In genomic region chr15:62066663-62067447, GRCh38 we compare ENCODE assay signal across 1 cellular context.
TF ChIP-seq lines count a peak whose summit lies in the region.

A gene with protein sequence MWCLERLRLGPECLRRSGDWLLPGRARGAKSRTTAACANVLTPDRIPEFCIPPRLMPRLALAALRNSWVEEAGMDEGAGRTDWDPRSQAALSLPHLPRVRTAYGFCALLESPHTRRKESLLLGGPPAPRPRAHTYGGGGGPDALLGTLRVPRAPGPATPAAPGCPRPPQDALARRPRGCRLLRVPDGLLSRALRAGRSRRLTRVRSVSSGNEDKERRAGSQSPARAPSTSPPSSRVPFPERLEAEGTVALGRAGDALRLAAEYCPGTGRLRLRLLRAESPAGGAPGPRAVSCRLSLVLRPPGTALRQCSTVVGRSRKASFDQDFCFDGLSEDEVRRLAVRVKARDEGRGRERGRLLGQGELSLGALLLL (plus strand): TSS chr15:62066977. CDS start chr15:62067614, 637 bp downstream.

TF ChIP-seq in HepG2, 621 proteins besides CTCF, POLR2A, EP300 and RAD21 (continued from another document and continues in another):
- TF ChIP-seq ZBTB49 (CRISPR knock-in tag; IDR thresholded peaks at IDR 0.05; ENCODE audit: borderline replicate concordance) (no peak), ATF7-NPFF (CRISPR knock-in tag; IDR thresholded peaks at IDR 0.05; ENCODE audit: low read depth) (peak; percentile 68; the same call in 1 of the 2 replicates), ZBTB34 (CRISPR knock-in tag; IDR thresholded peaks at IDR 0.05) (0 out of 2 replicates have a peak, but pooled peaks have one; percentile 48), SMARCE1 (IDR thresholded peaks at IDR 0.05; ENCODE audit: borderline replicate concordance) (no peak), GTF3A (CRISPR knock-in tag; conservative IDR thresholded peaks at IDR 0.05) (0 out of 2 replicates have a peak, but pooled peaks have one; percentile 65), HMGXB3 (CRISPR knock-in tag; IDR thresholded peaks at IDR 0.05; ENCODE audit: borderline replicate concordance) (no peak), ATF4 (CRISPR knock-in tag; IDR thresholded peaks at IDR 0.05) (peak in 1 of 2 experiments; percentile 52; a peak in 1 of 4 replicates), TSC22D2 (CRISPR knock-in tag; IDR thresholded peaks at IDR 0.05; ENCODE audit: borderline replicate concordance) (peak; percentile 72; the same call in 1 of the 2 replicates), ZNF644 (CRISPR knock-in tag; IDR thresholded peaks at IDR 0.05; ENCODE audit: low read depth) (0 out of 2 replicates have a peak, but pooled peaks have one; percentile 22), ZNF276 (CRISPR knock-in tag; IDR thresholded peaks at IDR 0.05; ENCODE audit: low read depth) (peak; percentile 41; the same call in 1 of the 2 replicates), ZMYM2 (CRISPR knock-in tag; IDR thresholded peaks at IDR 0.05) (0 out of 2 replicates have a peak, but pooled peaks have one; percentile 53), EZH2 (conservative IDR thresholded peaks at IDR 0.05; ENCODE audit: low read depth, low read length) (no peak), FOXJ3 (CRISPR knock-in tag; IDR thresholded peaks at IDR 0.05; ENCODE audit: borderline replicate concordance) (no peak), BORCS8-MEF2B (CRISPR knock-in tag; IDR thresholded peaks at IDR 0.05) (peak; percentile 83), POLR2AphosphoS5 (IDR thresholded peaks at IDR 0.05; ENCODE audit: low read depth, low read length) (no peak), ZNF703 (CRISPR knock-in tag; IDR thresholded peaks at IDR 0.05; ENCODE audit: borderline replicate concordance) (no peak), ZSCAN9 (CRISPR knock-in tag; IDR thresholded peaks at IDR 0.05; ENCODE audit: borderline replicate concordance) (peak; percentile 51; the same call in 1 of the 2 replicates), SKI (IDR thresholded peaks at IDR 0.05; ENCODE audit: partially characterized antibody) (no peak), PBX2 (CRISPR knock-in tag; IDR thresholded peaks at IDR 0.05) (no peak), ZNF564 (CRISPR knock-in tag; IDR thresholded peaks at IDR 0.05) (peak; percentile 99), CCDC6 (CRISPR knock-in tag; IDR thresholded peaks at IDR 0.05) (peak; percentile 67; the same call in 1 of the 2 replicates), ZNF20 (CRISPR knock-in tag; IDR thresholded peaks at IDR 0.05) (no peak), PHB2 (IDR thresholded peaks at IDR 0.05; ENCODE audit: partially characterized antibody) (no peak), REPIN1 (CRISPR knock-in tag; IDR thresholded peaks at IDR 0.05; ENCODE audit: borderline replicate concordance, low read depth) (peak; percentile 60; the same call in 1 of the 2 replicates), IRF2 (CRISPR knock-in tag; IDR thresholded peaks at IDR 0.05) (0 out of 2 replicates have a peak, but pooled peaks have one; percentile 53), ZNF292 (CRISPR knock-in tag; IDR thresholded peaks at IDR 0.05; ENCODE audit: borderline replicate concordance, low read depth) (0 out of 2 replicates have a peak, but pooled peaks have one; percentile 24), PLSCR1 (CRISPR knock-in tag; IDR thresholded peaks at IDR 0.05; ENCODE audit: borderline replicate concordance) (no peak)
- TF ChIP-seq, protein P1, sequence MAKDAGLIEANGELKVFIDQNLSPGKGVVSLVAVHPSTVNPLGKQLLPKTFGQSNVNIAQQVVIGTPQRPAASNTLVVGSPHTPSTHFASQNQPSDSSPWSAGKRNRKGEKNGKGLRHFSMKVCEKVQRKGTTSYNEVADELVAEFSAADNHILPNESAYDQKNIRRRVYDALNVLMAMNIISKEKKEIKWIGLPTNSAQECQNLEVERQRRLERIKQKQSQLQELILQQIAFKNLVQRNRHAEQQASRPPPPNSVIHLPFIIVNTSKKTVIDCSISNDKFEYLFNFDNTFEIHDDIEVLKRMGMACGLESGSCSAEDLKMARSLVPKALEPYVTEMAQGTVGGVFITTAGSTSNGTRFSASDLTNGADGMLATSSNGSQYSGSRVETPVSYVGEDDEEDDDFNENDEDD (CRISPR knock-in tag; IDR thresholded peaks at IDR 0.05; ENCODE audit: borderline replicate concordance) = peak; percentile 96
- TF ChIP-seq, protein P2, sequence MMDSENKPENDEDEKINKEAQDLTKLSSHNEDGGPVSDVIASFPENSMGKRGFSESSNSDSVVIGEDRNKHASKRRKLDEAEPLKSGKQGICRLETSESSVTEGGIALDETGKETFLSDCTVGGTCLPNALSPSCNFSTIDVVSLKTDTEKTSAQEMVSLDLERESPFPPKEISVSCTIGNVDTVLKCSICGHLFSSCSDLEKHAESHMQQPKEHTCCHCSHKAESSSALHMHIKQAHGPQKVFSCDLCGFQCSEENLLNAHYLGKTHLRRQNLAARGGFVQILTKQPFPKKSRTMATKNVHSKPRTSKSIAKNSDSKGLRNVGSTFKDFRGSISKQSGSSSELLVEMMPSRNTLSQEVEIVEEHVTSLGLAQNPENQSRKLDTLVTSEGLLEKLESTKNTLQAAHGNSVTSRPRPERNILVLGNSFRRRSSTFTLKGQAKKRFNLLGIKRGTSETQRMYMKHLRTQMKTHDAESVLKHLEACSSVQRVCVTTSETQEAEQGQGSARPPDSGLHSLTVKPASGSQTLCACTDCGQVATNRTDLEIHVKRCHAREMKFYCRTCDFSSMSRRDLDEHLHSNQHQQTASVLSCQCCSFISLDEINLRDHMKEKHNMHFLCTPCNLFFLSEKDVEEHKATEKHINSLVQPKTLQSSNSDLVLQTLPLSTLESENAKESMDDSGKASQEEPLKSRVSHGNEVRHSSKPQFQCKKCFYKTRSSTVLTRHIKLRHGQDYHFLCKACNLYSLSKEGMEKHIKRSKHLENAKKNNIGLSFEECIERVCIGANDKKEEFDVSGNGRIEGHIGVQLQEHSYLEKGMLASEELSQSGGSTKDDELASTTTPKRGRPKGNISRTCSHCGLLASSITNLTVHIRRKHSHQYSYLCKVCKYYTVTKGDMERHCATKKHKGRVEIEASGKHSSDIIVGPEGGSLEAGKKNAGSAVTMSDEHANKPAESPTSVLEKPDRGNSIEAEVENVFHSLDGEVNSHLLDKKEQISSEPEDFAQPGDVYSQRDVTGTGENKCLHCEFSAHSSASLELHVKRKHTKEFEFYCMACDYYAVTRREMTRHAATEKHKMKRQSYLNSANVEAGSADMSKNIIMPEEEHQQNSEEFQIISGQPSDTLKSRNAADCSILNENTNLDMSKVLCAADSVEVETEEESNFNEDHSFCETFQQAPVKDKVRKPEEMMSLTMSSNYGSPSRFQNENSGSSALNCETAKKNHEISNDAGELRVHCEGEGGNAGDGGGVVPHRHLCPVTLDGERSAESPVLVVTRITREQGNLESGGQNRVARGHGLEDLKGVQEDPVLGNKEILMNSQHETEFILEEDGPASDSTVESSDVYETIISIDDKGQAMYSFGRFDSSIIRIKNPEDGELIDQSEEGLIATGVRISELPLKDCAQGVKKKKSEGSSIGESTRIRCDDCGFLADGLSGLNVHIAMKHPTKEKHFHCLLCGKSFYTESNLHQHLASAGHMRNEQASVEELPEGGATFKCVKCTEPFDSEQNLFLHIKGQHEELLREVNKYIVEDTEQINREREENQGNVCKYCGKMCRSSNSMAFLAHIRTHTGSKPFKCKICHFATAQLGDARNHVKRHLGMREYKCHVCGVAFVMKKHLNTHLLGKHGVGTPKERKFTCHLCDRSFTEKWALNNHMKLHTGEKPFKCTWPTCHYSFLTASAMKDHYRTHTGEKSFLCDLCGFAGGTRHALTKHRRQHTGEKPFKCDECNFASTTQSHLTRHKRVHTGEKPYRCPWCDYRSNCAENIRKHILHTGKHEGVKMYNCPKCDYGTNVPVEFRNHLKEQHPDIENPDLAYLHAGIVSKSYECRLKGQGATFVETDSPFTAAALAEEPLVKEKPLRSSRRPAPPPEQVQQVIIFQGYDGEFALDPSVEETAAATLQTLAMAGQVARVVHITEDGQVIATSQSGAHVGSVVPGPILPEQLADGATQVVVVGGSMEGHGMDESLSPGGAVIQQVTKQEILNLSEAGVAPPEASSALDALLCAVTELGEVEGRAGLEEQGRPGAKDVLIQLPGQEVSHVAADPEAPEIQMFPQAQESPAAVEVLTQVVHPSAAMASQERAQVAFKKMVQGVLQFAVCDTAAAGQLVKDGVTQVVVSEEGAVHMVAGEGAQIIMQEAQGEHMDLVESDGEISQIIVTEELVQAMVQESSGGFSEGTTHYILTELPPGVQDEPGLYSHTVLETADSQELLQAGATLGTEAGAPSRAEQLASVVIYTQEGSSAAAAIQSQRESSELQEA (CRISPR knock-in tag; IDR thresholded peaks at IDR 0.05; ENCODE audit: not compliant biosample characterization) = no peak
